ENCODE assay signal across 8 cellular contexts in the genomic region with DNA sequence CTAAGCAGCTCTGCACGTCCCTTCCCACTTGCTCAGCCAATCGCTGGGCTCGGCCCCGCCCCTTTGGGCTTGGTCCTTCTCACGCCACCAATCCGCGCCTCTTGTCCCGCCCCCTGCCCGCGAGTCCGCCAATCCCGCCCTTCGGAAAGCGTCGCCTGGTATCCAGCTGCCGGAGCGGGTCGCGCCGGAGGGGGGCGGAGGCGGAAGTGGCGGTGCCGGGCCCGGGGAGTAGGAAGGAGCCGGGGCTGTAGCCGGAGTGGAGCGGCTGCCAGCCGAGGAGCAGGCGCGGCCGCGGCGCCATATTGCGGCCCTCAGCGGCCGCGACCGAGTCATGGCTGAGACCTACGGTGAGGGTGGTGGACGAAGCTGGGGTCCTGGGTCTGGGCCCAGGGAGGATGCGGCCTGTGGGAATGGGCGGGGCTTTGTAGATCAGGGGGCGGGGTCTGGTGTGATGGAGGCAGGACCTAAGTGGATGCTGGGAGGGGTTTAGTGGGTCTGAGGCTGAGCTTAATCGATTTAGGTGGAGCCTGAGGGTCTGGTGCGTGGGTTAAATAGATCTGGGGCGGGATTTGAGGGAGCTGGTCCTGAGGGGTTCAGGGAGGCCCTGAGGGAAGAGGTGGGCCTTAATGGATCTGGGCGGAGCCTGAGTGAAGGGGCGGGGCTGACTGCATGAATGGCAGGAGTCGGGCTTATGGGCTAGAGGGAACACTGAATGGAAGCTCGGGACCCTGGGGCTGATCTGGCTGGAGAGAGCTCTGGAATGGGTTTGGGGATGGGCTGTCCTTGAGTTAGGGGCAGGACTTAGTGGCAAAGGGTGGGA. TPM values are rescaled to one million over a fixed set of nuclear protein-coding genes. Genes with fewer than 3 reads are reported as not detected.
DNase-seq lines count a peak whose midpoint lies in the region; ATAC-seq and TF ChIP-seq lines count a peak whose summit lies in the region.

A gene with protein sequence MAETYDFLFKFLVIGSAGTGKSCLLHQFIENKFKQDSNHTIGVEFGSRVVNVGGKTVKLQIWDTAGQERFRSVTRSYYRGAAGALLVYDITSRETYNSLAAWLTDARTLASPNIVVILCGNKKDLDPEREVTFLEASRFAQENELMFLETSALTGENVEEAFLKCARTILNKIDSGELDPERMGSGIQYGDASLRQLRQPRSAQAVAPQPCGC (plus strand): TSS at position 203 of the 820 bp plus-strand sequence. CDS start 129 bp downstream, at position 332.

- H3K27ac ChIP-seq in cardiac muscle cell (peak within 1 kb of the TSS; percentile 98), trophoblast cell (ENCODE audit: low read depth, low read length) (peak within 1 kb of the TSS; percentile 96), transverse colon (peak within 1 kb of the TSS; percentile 97 to 99 (median 98))

- peaks cover 19% of the 10 kb centered on the region for H3K79me1 ChIP-seq in trophoblast cell (ENCODE audit: low read length)

- DNase-seq in NCI-H1436 (lab: John Stamatoyannopoulos, UW) = peak; percentile 100
- DNase-seq in T follicular helper cell (ENCODE audit: low read depth) = peak; percentile 100
- DNase-seq in adipocyte (ENCODE audit: low read depth) = peak; percentile 100
- peak; percentile 100 for DNase-seq in cardiac muscle cell (ENCODE audit: low read depth in 1 of 2, low spot score in 1 of 2)
- DNase-seq in trophoblast cell = peak; percentile 100
- DNase-seq in transverse colon = peak; percentile 100

- peak within 1 kb of the TSS; percentile 82 for H3K14ac ChIP-seq in trophoblast cell (ENCODE audit: low read length)

- H4K12ac ChIP-seq in trophoblast cell (ENCODE audit: low read depth, low read length) = peak within 1 kb of the TSS; percentile 67

- peak within 1 kb of the TSS; percentile 77 for H3K4me2 ChIP-seq in trophoblast cell (ENCODE audit: low read length)

- in situ Hi-C loops in transverse colon (cut with MboI; ENCODE audit: low pct_ligation_motif_present in 1 of 4, low pct_unique_long_range_greater_than_20kb in 1 of 4, low sequenced_read_pairs in 3 of 4) = no loop called here

- TF ChIP-seq CTCF in GM12875 (IDR thresholded peaks at IDR 0.05; ENCODE audit: borderline replicate concordance, insufficient read depth, low read depth, low read length) (no peak), cardiac muscle cell (IDR thresholded peaks at IDR 0.05; ENCODE audit: low read depth, low read length) (no peak), transverse colon (IDR thresholded peaks at IDR 0.05) (peak in 2 of 5 experiments; percentile 28 to 51)

- H3K4me1 ChIP-seq in adipocyte (ENCODE audit: control insufficient read depth, insufficient read depth, low read length) (peaks cover 11% of the 10 kb centered on the region), cardiac muscle cell (ENCODE audit: low read depth) (no peaks in the 10 kb centered on the region), trophoblast cell (ENCODE audit: control insufficient read depth in 1 of 2, insufficient read depth in 2 of 2, low read length in 2 of 2) (peaks cover 12 to 16% of the 10 kb centered on the region in 2 experiments), transverse colon (peaks cover 13 to 22% (median 15%) of the 10 kb centered on the region in 4 donors)

- H4K8ac ChIP-seq in trophoblast cell (ENCODE audit: low read depth, low read length) = peak within 1 kb of the TSS; percentile 96

- WGBS in trophoblast cell (ENCODE audit: extremely low coverage, insufficient coverage, insufficient read length) = no CpG with 5 or more reads among the region's 51 CpGs
- WGBS in transverse colon (ENCODE audit: low coverage in 1 of 2), 2 donors = 0% methylated on average over 3 to 42 of the region's 51 CpGs

- H3K23ac ChIP-seq in trophoblast cell (ENCODE audit: low read length) = no peak within 1 kb of the TSS

- peak within 1 kb of the TSS; percentile 72 for H3K4ac ChIP-seq in trophoblast cell (ENCODE audit: low read depth, low read length)

- H2AFZ ChIP-seq in trophoblast cell (ENCODE audit: insufficient read depth, low read length, poor library complexity) = peak within 1 kb of the TSS; percentile 59

- peak within 1 kb of the TSS; percentile 89 for H3K9ac ChIP-seq in adipocyte (ENCODE audit: low read length)
- H3K9ac ChIP-seq in trophoblast cell (ENCODE audit: low read length) = peak within 1 kb of the TSS; percentile 46

- ATAC-seq in HG02798 (IDR thresholded peaks at IDR 0.05; ENCODE audit: poor library complexity, unreplicated experiment) = peak; percentile 78

- peak within 1 kb of the TSS; percentile 73 for H3K18ac ChIP-seq in trophoblast cell (ENCODE audit: low read length)

- H2BK12ac ChIP-seq in trophoblast cell (ENCODE audit: low read length) = peak within 1 kb of the TSS; percentile 34

- H3K9me3 ChIP-seq in adipocyte (ENCODE audit: control insufficient read depth, low read length) = no peaks in the 10 kb centered on the region
- H3K9me3 ChIP-seq in cardiac muscle cell (ENCODE audit: low read depth) = no peaks in the 10 kb centered on the region
- H3K9me3 ChIP-seq in trophoblast cell (ENCODE audit: insufficient read depth, low read depth, low read length) = no peaks in the 10 kb centered on the region
- H3K9me3 ChIP-seq in transverse colon = no peaks in the 10 kb centered on the region

- H3K27me3 ChIP-seq in adipocyte (replicated peaks; ENCODE audit: control insufficient read depth, insufficient read depth, low read length) (no peaks in the 10 kb centered on the region), cardiac muscle cell (no peaks in the 10 kb centered on the region), trophoblast cell (ENCODE audit: insufficient read depth, low read length) (no peaks in the 10 kb centered on the region), transverse colon (no peaks in the 10 kb centered on the region)

- no peak for TF ChIP-seq EP300 in transverse colon (IDR thresholded peaks at IDR 0.05; ENCODE audit: low read depth)

- H2AK5ac ChIP-seq in trophoblast cell (ENCODE audit: low read length) = peak within 1 kb of the TSS; percentile 80

- H2BK5ac ChIP-seq in trophoblast cell (ENCODE audit: low read depth, low read length, poor library complexity) = peak within 1 kb of the TSS; percentile 88

- peak; percentile 89 for TF ChIP-seq POLR2A in transverse colon (IDR thresholded peaks at IDR 0.05)

- H4K91ac ChIP-seq in trophoblast cell (ENCODE audit: low read depth, low read length) = peak within 1 kb of the TSS; percentile 86

- no peaks in the 10 kb centered on the region for H3K36me3 ChIP-seq in adipocyte (ENCODE audit: control insufficient read depth, insufficient read depth, low read length, severe bottlenecking)
- no peaks in the 10 kb centered on the region for H3K36me3 ChIP-seq in cardiac muscle cell
- H3K36me3 ChIP-seq in trophoblast cell (ENCODE audit: control insufficient read depth in 1 of 2, insufficient read depth in 2 of 2, low read length in 2 of 2) = peaks cover 0 to 5% of the 10 kb centered on the region in 2 experiments
- no peaks in the 10 kb centered on the region for H3K36me3 ChIP-seq in transverse colon

- H3K4me3 ChIP-seq in GM12875 (ENCODE audit: low read depth, low read length) = peak within 1 kb of the TSS; percentile 55
- peak within 1 kb of the TSS; percentile 85 for H3K4me3 ChIP-seq in adipocyte (ENCODE audit: low read length)
- H3K4me3 ChIP-seq in cardiac muscle cell = peak within 1 kb of the TSS; percentile 54
- peak within 1 kb of the TSS; percentile 82 for H3K4me3 ChIP-seq in trophoblast cell (ENCODE audit: low read depth, low read length)
- H3K4me3 ChIP-seq in transverse colon = peak within 1 kb of the TSS; percentile 52 to 88 (median 74)

- intact Hi-C loops in transverse colon (cut with DNase I; ENCODE audit: low total_unique reads) = no loop called here

- peaks cover 2% of the 10 kb centered on the region for H3K79me2 ChIP-seq in trophoblast cell (ENCODE audit: control insufficient read depth, insufficient read depth, low read length, poor library complexity)

- H2BK120ac ChIP-seq in trophoblast cell (ENCODE audit: insufficient read depth, low read length, poor library complexity) = peak within 1 kb of the TSS; percentile 83

RNA-seq across cellular contexts. Expression of the gene that starts here (rescaled TPM):
- 15.8 and 21.8 TPM in 2 replicates for total RNA-seq in cardiac muscle cell
- 21.3 and 38.9 TPM in 2 replicates for polyA plus RNA-seq in cardiac muscle cell
- 16.0 and 16.2 TPM in 2 replicates for polyA plus RNA-seq in trophoblast cell (2013)
- 10 to 100 TPM; 25.9 to 84.2 (median 68.1) TPM for total RNA-seq in transverse colon

Comparison
In these comparisons a context has a peak if more than half of its experiments do, and no peak if none do; other contexts are left out.
1. Peak in every context shown above with its lines: DNase-seq, ATAC-seq, H3K4me3 ChIP-seq and H3K27ac ChIP-seq.